24 cellular contexts compared by ENCODE assay signal in genomic region chr16:4869147-4869790, GRCh38. TPM values are rescaled to one million over a fixed set of nuclear protein-coding genes. Genes with fewer than 3 reads are reported as not detected.
A peak's percentile ranks its signal among the peaks of the same experiment; 100 is the strongest.
DNase-seq lines count a peak whose midpoint lies in the region; ATAC-seq lines count a peak whose summit lies in the region.
"Had no signal": no experiment of that assay in that cellular context is flagged by ENCODE, and none has a peak within 500 bp of the region (broad histone marks: within the 10 kb centered on the region; RNA-seq: fewer than 3 reads in every experiment).

No MANE protein-coding gene starts in this region.

- peaks cover 14% of the 10 kb centered on the region for H3K4me1 Mint-ChIP-seq in activated T-cell treated with anti-CD3 and anti-CD28 coated beads, Interleukin-2, amount 50 U/mL, for 24 hours (ENCODE audit: low read depth)
- peaks cover 8% of the 10 kb centered on the region for H3K4me1 Mint-ChIP-seq in activated T-cell treated with anti-CD3 and anti-CD28 coated beads, Interleukin-2, amount 50 U/mL, for 4 hours (ENCODE audit: low read depth)
- H3K4me1 Mint-ChIP-seq in stimulated activated effector memory CD8-positive, alpha-beta T cell treated with anti-CD3 and anti-CD28 coated beads, Interleukin-12 subunit alpha, Interleukin-12 subunit beta, amount 100 ng/mL, for 72 hours: peaks cover 29% of the 10 kb centered on the region

- no peak for DNase-seq in activated T-cell treated with anti-CD3 and anti-CD28 coated beads, Interleukin-2, amount 50 U/mL, for 24 hours
- DNase-seq in activated T-cell treated with anti-CD3 and anti-CD28 coated beads, Interleukin-2, amount 50 U/mL, for 4 hours: no peak
- DNase-seq in cerebellar cortex (ENCODE audit: low spot score) (peak; percentile 39), left colon (no peak), SK-N-DZ (ENCODE audit: low spot score) (no peak), SHP77 (lab: John Stamatoyannopoulos, UW) (no peak)
- DNase-seq in stimulated activated effector memory CD8-positive, alpha-beta T cell treated with anti-CD3 and anti-CD28 coated beads, Interleukin-12 subunit alpha, Interleukin-12 subunit beta, amount 100 ng/mL, for 72 hours (ENCODE audit: low spot score in 2 of 2): no peak
- DNase-seq in activated CD4-positive, alpha-beta T cell treated with anti-CD3 and anti-CD28 coated beads for 1 hour: no peak
- DNase-seq: 8988T; activated CD4-positive, alpha-beta T cell treated with anti-CD3 and anti-CD28 coated beads for 48 hours; activated naive CD4-positive, alpha-beta T cell treated with Interleukin-2 at 50 U/mL for 16 hours; BE2C; cortex of kidney; gastrocnemius medialis; HFFc6; Kasumi-1; mammary epithelial cell; NCI-H1092 treated with DMSO at 0.1 percent for 48 hours; NCI-H69; OCI-M1; SK-N-SH; stimulated activated CD4-positive, alpha-beta T cell treated with anti-CD3 and anti-CD28 coated beads, Interleukin-12 subunit alpha, Interleukin-12 subunit beta, amount 100 ng/mL, for 4 hours; T1000 had no signal

- H3K36me3 Mint-ChIP-seq in activated T-cell treated with anti-CD3 and anti-CD28 coated beads, Interleukin-2, amount 50 U/mL, for 24 hours (ENCODE audit: low read depth): peaks cover 77% of the 10 kb centered on the region
- peaks cover 32% of the 10 kb centered on the region for H3K36me3 Mint-ChIP-seq in activated T-cell treated with anti-CD3 and anti-CD28 coated beads, Interleukin-2, amount 50 U/mL, for 4 hours (ENCODE audit: insufficient read depth)
- peaks cover 83% of the 10 kb centered on the region for H3K36me3 Mint-ChIP-seq in stimulated activated effector memory CD8-positive, alpha-beta T cell treated with anti-CD3 and anti-CD28 coated beads, Interleukin-12 subunit alpha, Interleukin-12 subunit beta, amount 100 ng/mL, for 72 hours
- H3K36me3 Mint-ChIP-seq: natural killer cell treated with Interleukin-12 subunit alpha and Interleukin-12 subunit beta and Interleukin-15 and Interleukin-18, amount 100 ng/mL, for 72 hours had no signal

- ATAC-seq in activated T-cell treated with anti-CD3 and anti-CD28 coated beads, Interleukin-2, amount 50 U/mL, for 4 hours: no peak
- peak; percentile 41 for ATAC-seq in left colon
- no peak for ATAC-seq in stimulated activated effector memory CD8-positive, alpha-beta T cell treated with anti-CD3 and anti-CD28 coated beads, Interleukin-12 subunit alpha, Interleukin-12 subunit beta, amount 100 ng/mL, for 72 hours
- ATAC-seq: gastrocnemius medialis; natural killer cell treated with Interleukin-12 subunit alpha and Interleukin-12 subunit beta and Interleukin-15 and Interleukin-18, amount 100 ng/mL, for 72 hours had no signal

- no peak overlapping the region for H3K4me3 Mint-ChIP-seq in activated T-cell treated with anti-CD3 and anti-CD28 coated beads, Interleukin-2, amount 50 U/mL, for 24 hours
- no peak overlapping the region for H3K4me3 Mint-ChIP-seq in activated T-cell treated with anti-CD3 and anti-CD28 coated beads, Interleukin-2, amount 50 U/mL, for 4 hours
- H3K4me3 Mint-ChIP-seq in stimulated activated effector memory CD8-positive, alpha-beta T cell treated with anti-CD3 and anti-CD28 coated beads, Interleukin-12 subunit alpha, Interleukin-12 subunit beta, amount 100 ng/mL, for 72 hours: no peak overlapping the region
- H3K4me3 Mint-ChIP-seq: HFFc6; natural killer cell treated with Interleukin-12 subunit alpha and Interleukin-12 subunit beta and Interleukin-15 and Interleukin-18, amount 100 ng/mL, for 72 hours had no signal

- H3K27ac Mint-ChIP-seq in activated T-cell treated with anti-CD3 and anti-CD28 coated beads, Interleukin-2, amount 50 U/mL, for 24 hours: peak overlapping the region; percentile 8
- peak overlapping the region; percentile 55 for H3K27ac Mint-ChIP-seq in stimulated activated effector memory CD8-positive, alpha-beta T cell treated with anti-CD3 and anti-CD28 coated beads, Interleukin-12 subunit alpha, Interleukin-12 subunit beta, amount 100 ng/mL, for 72 hours
- H3K27ac Mint-ChIP-seq: HFFc6 had no signal

- intact Hi-C loops in left colon (cut with DNase I, micrococcal nuclease): no loop called here

- no peaks in the 10 kb centered on the region for H3K9me3 Mint-ChIP-seq in activated T-cell treated with anti-CD3 and anti-CD28 coated beads, Interleukin-2, amount 50 U/mL, for 24 hours
- no peaks in the 10 kb centered on the region for H3K9me3 Mint-ChIP-seq in activated T-cell treated with anti-CD3 and anti-CD28 coated beads, Interleukin-2, amount 50 U/mL, for 4 hours
- no peaks in the 10 kb centered on the region for H3K9me3 Mint-ChIP-seq in stimulated activated effector memory CD8-positive, alpha-beta T cell treated with anti-CD3 and anti-CD28 coated beads, Interleukin-12 subunit alpha, Interleukin-12 subunit beta, amount 100 ng/mL, for 72 hours
- H3K9me3 Mint-ChIP-seq: HFFc6; natural killer cell treated with Interleukin-12 subunit alpha and Interleukin-12 subunit beta and Interleukin-15 and Interleukin-18, amount 100 ng/mL, for 72 hours had no signal

- no peaks in the 10 kb centered on the region for H3K27me3 Mint-ChIP-seq in activated T-cell treated with anti-CD3 and anti-CD28 coated beads, Interleukin-2, amount 50 U/mL, for 24 hours
- no peaks in the 10 kb centered on the region for H3K27me3 Mint-ChIP-seq in activated T-cell treated with anti-CD3 and anti-CD28 coated beads, Interleukin-2, amount 50 U/mL, for 4 hours (ENCODE audit: low read depth)
- H3K27me3 Mint-ChIP-seq: natural killer cell treated with Interleukin-12 subunit alpha and Interleukin-12 subunit beta and Interleukin-15 and Interleukin-18, amount 100 ng/mL, for 72 hours had no signal

RNA-seq across cellular contexts. Expression of gene UBN1, which starts 22.0 kb away (rescaled TPM):
- 10 to 100 TPM; 38.2 to 44.6 (median 42.2) TPM for total RNA-seq in activated T-cell treated with anti-CD3 and anti-CD28 coated beads, Interleukin-2, amount 50 U/mL, for 4 hours
- total RNA-seq in left colon: 10 to 100 TPM; 34.8 to 43.5 TPM
- 31.1 and 34.8 TPM in 2 replicates for polyA plus RNA-seq in SK-N-DZ (2014; cell fraction: cytosol; rRNA removed)
- polyA plus RNA-seq in SK-N-DZ (2014; cell fraction: nucleus; rRNA removed): 21.0 and 33.5 TPM in 2 replicates

RNA-seq across cellular contexts. Expression of gene GLYR1, which starts 22.2 kb away (rescaled TPM):
- 100 to 1,000 TPM; 109 to 116 (median 114) TPM for total RNA-seq in activated T-cell treated with anti-CD3 and anti-CD28 coated beads, Interleukin-2, amount 50 U/mL, for 4 hours
- total RNA-seq in left colon: 100 to 1,000 TPM; 106 to 114 TPM
- 49.3 and 50.6 TPM in 2 replicates for polyA plus RNA-seq in SK-N-DZ (2014; cell fraction: cytosol; rRNA removed)
- 35.7 and 56.2 TPM in 2 replicates for polyA plus RNA-seq in SK-N-DZ (2014; cell fraction: nucleus; rRNA removed)
